ENCODE assay signal across 2 cellular contexts in genomic region chr4:17761062-17761461, GRCh38.
A peak's percentile ranks its signal among the peaks of the same experiment; 100 is the strongest.
TF ChIP-seq lines count a peak whose summit lies in the region.

No MANE protein-coding gene starts in this region.

TF ChIP-seq in GM23338, 12 proteins besides CTCF, POLR2A, EP300 and RAD21:
- TF ChIP-seq REST (IDR thresholded peaks at IDR 0.05; ENCODE audit: unreplicated experiment) (no peak), ZNF114 (CRISPR knock-in tag; IDR thresholded peaks at IDR 0.05) (no peak), ZNF331 (CRISPR knock-in tag; IDR thresholded peaks at IDR 0.05; ENCODE audit: low read depth) (no peak), STAT1 (IDR thresholded peaks at IDR 0.05; ENCODE audit: unreplicated experiment) (no peak), ETS1 (IDR thresholded peaks at IDR 0.05) (no peak), JUNB (IDR thresholded peaks at IDR 0.05; ENCODE audit: unreplicated experiment) (no peak), NANOG (IDR thresholded peaks at IDR 0.05; ENCODE audit: borderline replicate concordance) (no peak), CREB1 (CRISPR knock-in tag; IDR thresholded peaks at IDR 0.05; ENCODE audit: low read depth) (no peak), EZH2 (IDR thresholded peaks at IDR 0.05; ENCODE audit: low read depth, unreplicated experiment) (no peak), POLR2AphosphoS5 (IDR thresholded peaks at IDR 0.05; ENCODE audit: low read depth) (no peak), ZNF462 (CRISPR knock-in tag; IDR thresholded peaks at IDR 0.05) (no peak), EZH2phosphoT487 (IDR thresholded peaks at IDR 0.05; ENCODE audit: unreplicated experiment) (no peak)

TF ChIP-seq in GM12878, 131 proteins besides CTCF, POLR2A, EP300 and RAD21:
- TF ChIP-seq SRF (IDR thresholded peaks at IDR 0.05; ENCODE audit: low read depth in 2 of 2, low read length in 2 of 2) (peak; percentile 40 to 76; a peak in 3 of 4 replicates), PKNOX1 (IDR thresholded peaks at IDR 0.05) (no peak)
